ENCODE assay signal across 8 cellular contexts in genomic region chr1:150629115-150629928, GRCh38. TPM values are rescaled to one million over a fixed set of nuclear protein-coding genes. Genes with fewer than 3 reads are reported as not detected.
DNase-seq lines count a peak whose midpoint lies in the region; ATAC-seq, FAIRE-seq and TF ChIP-seq lines count a peak whose summit lies in the region.

Gene ENSA (minus strand): TSS chr1:150629612. CDS start chr1:150629470, 142 bp downstream.

- DNase-seq in GM12892 (ENCODE audit: insufficient read length) (peak; percentile 82), NCI-H1436 (lab: John Stamatoyannopoulos, UW) (peak; percentile 99), SW480 (ENCODE audit: low spot score) (peak; percentile 99), adipocyte (ENCODE audit: low read depth) (peak; percentile 100), cardiac muscle cell (ENCODE audit: low read depth in 1 of 2, low spot score in 1 of 2) (peak; percentile 100), tibial nerve (ENCODE audit: low spot score in 2 of 2) (peak; percentile 96 to 97)

- 1% methylated on average over 47 to 49 of the region's 49 CpGs for WGBS in tibial nerve, 2 donors

- TF ChIP-seq POLR2A in GM12892 (IDR thresholded peaks at IDR 0.05; ENCODE audit: low read depth, low read length) (peak; percentile 87), tibial nerve (IDR thresholded peaks at IDR 0.05) (peak; percentile 93 to 99)

- H3K36me3 ChIP-seq in adipocyte (ENCODE audit: control insufficient read depth, insufficient read depth, low read length, severe bottlenecking) = peaks cover 28% of the 10 kb centered on the region
- H3K36me3 ChIP-seq in cardiac muscle cell = peaks cover 27% of the 10 kb centered on the region
- no peaks in the 10 kb centered on the region for H3K36me3 ChIP-seq in parathyroid adenoma (ENCODE audit: control insufficient read depth, insufficient read depth, low read length)
- H3K36me3 ChIP-seq in tibial nerve = peaks cover 7 to 31% (median 7%) of the 10 kb centered on the region in 3 donors

- H3K27me3 ChIP-seq in adipocyte (replicated peaks; ENCODE audit: control insufficient read depth, insufficient read depth, low read length) (no peaks in the 10 kb centered on the region), cardiac muscle cell (no peaks in the 10 kb centered on the region), parathyroid adenoma (ENCODE audit: control insufficient read depth, insufficient read depth, low read length) (no peaks in the 10 kb centered on the region), tibial nerve (no peaks in the 10 kb centered on the region)

- H2AFZ ChIP-seq in parathyroid adenoma = peak within 1 kb of the TSS; percentile 93

- peaks cover 15% of the 10 kb centered on the region for H3K4me1 ChIP-seq in adipocyte (ENCODE audit: control insufficient read depth, insufficient read depth, low read length)
- H3K4me1 ChIP-seq in cardiac muscle cell (ENCODE audit: low read depth) = peaks cover 6% of the 10 kb centered on the region
- peaks cover 2% of the 10 kb centered on the region for H3K4me1 ChIP-seq in parathyroid adenoma
- H3K4me1 ChIP-seq in tibial nerve = peaks cover 0 to 30% (median 13%) of the 10 kb centered on the region in 4 donors

- FAIRE-seq in GM12892 (lab: Jason Lieb, UNC) = peak; percentile 97

- H3K9ac ChIP-seq in adipocyte (ENCODE audit: low read length) (peak within 1 kb of the TSS; percentile 89), parathyroid adenoma (peak within 1 kb of the TSS; percentile 53)

- peak within 1 kb of the TSS; percentile 99 for H3K4me2 ChIP-seq in parathyroid adenoma (ENCODE audit: low read length)

- H3K4me3 ChIP-seq in adipocyte (ENCODE audit: low read length) (peak within 1 kb of the TSS; percentile 95), cardiac muscle cell (peak within 1 kb of the TSS; percentile 57), parathyroid adenoma (ENCODE audit: low read depth, low read length) (peak within 1 kb of the TSS; percentile 93), tibial nerve (peak within 1 kb of the TSS; percentile 59 to 79 (median 64))

- H3K9me3 ChIP-seq in adipocyte (ENCODE audit: control insufficient read depth, low read length) (no peaks in the 10 kb centered on the region), cardiac muscle cell (ENCODE audit: low read depth) (no peaks in the 10 kb centered on the region), parathyroid adenoma (ENCODE audit: control insufficient read depth, low read length) (no peaks in the 10 kb centered on the region), tibial nerve (no peaks in the 10 kb centered on the region)

- peak; percentile 58 to 99 for TF ChIP-seq EP300 in tibial nerve (IDR thresholded peaks at IDR 0.05)

- H3K27ac ChIP-seq in cardiac muscle cell (peak within 1 kb of the TSS; percentile 97), parathyroid adenoma (peak within 1 kb of the TSS; percentile 99), tibial nerve (peak within 1 kb of the TSS; percentile 96 to 99 (median 98))

- TF ChIP-seq CTCF in cardiac muscle cell (IDR thresholded peaks at IDR 0.05; ENCODE audit: low read depth, low read length) (no peak), parathyroid adenoma (IDR thresholded peaks at IDR 0.05) (no peak), tibial nerve (IDR thresholded peaks at IDR 0.05) (peak in 2 of 5 experiments; percentile 22 to 43)

- peak; percentile 93 for ATAC-seq in HG02840 (IDR thresholded peaks at IDR 0.05; ENCODE audit: low FRiP score, unreplicated experiment)

- H3K79me2 ChIP-seq in parathyroid adenoma = peaks cover 9% of the 10 kb centered on the region

RNA-seq across cellular contexts. Expression of gene ENSA, which starts in this region (rescaled TPM):
- polyA plus RNA-seq in GM12892 (2012; ENCODE audit: missing spikeins) = 243 TPM
- total RNA-seq in cardiac muscle cell (65.9 and 158 TPM in 2 replicates), tibial nerve (100 to 1,000 TPM; 120 to 331 (median 231) TPM)
- 62.2 and 82.2 TPM in 2 replicates for polyA plus RNA-seq in cardiac muscle cell

Comparison
In these comparisons a context has a peak if more than half of its experiments do, and no peak if none do; other contexts are left out.
1. Peak in every context shown above with its lines: DNase-seq, ATAC-seq, H3K4me3 ChIP-seq and H3K27ac ChIP-seq.